10 cellular contexts compared by ENCODE assay signal in the genomic region with DNA sequence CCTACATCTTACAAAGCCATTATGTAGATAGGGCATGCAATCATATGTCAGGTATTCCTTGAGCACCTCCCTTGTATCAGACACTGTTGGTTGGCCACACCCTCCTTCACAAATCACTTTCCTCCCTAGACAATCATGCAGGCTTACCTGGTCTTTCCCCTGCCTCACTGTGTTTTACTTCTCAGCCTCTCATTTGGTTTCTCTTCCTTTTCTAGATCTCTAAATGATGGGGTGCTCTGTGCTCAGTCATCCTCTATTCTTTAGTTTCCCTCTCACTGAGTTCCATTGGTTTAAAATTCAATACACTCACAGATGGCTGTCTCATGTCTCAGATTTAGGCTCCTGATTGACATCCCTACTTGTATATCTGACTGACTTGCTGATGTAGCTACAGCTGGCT. TPM values are rescaled to one million over a fixed set of nuclear protein-coding genes. Genes with fewer than 3 reads are reported as not detected.
A peak's percentile ranks its signal among the peaks of the same experiment; 100 is the strongest.
DNase-seq lines count a peak whose midpoint lies in the region; ATAC-seq and TF ChIP-seq lines count a peak whose summit lies in the region.
"Had no signal": no experiment of that assay in that cellular context is flagged by ENCODE, and none has a peak within 500 bp of the region (broad histone marks: within the 10 kb centered on the region; RNA-seq: fewer than 3 reads in every experiment).

No MANE protein-coding gene starts in this region.

- H3K4me3 ChIP-seq in GM23338: no peak overlapping the region

- TF ChIP-seq CTCF in GM23338 (conservative IDR thresholded peaks at IDR 0.05; ENCODE audit: low read depth in 2 of 2): no peak

- no peaks in the 10 kb centered on the region for H3K27me3 ChIP-seq in GM23338 (ENCODE audit: insufficient read depth)

- H3K4me1 Mint-ChIP-seq in T-helper 17 cell (no peaks in the 10 kb centered on the region), GM23338 (peaks cover 20% of the 10 kb centered on the region)
- H3K4me1 Mint-ChIP-seq: naive thymus-derived CD8-positive, alpha-beta T cell had no signal

- ATAC-seq in GM18519 (IDR thresholded peaks at IDR 0.05; ENCODE audit: low FRiP score, unreplicated experiment) (peak; percentile 97), GM19467 (IDR thresholded peaks at IDR 0.05; ENCODE audit: unreplicated experiment) (peak; percentile 92), HG02973 (IDR thresholded peaks at IDR 0.05; ENCODE audit: unreplicated experiment) (peak; percentile 98), T-helper 17 cell (peak; percentile 39), GM23338 (no peak)
- ATAC-seq: naive thymus-derived CD8-positive, alpha-beta T cell had no signal

- no peaks in the 10 kb centered on the region for H3K79me2 ChIP-seq in GM23338 (replicated peaks; ENCODE audit: insufficient read depth)

- no peak overlapping the region for H2AFZ ChIP-seq in GM23338

- no peaks in the 10 kb centered on the region for H3K9me3 ChIP-seq in T-helper 17 cell (ENCODE audit: control insufficient read depth, low read length, poor library complexity, severe bottlenecking)

- H3K36me3 Mint-ChIP-seq in T-helper 17 cell (ENCODE audit: low read depth) (peaks cover 2% of the 10 kb centered on the region), GM23338 (ENCODE audit: low read depth) (no peaks in the 10 kb centered on the region)
- H3K36me3 Mint-ChIP-seq: naive thymus-derived CD8-positive, alpha-beta T cell had no signal

- DNase-seq in T-helper 17 cell (no peak), NCI-H1048 (lab: John Stamatoyannopoulos, UW) (no peak), GM23338 (ENCODE audit: low spot score) (no peak), KG1 (lab: John Stamatoyannopoulos, UW) (no peak)
- no peak for DNase-seq in activated CD8-positive, alpha-beta memory T cell treated with anti-CD3 and anti-CD28 coated beads for 24 hours
- DNase-seq: endodermal cell; naive thymus-derived CD8-positive, alpha-beta T cell had no signal

- peaks cover 17% of the 10 kb centered on the region for H3K4me1 ChIP-seq in GM23338 (ENCODE audit: insufficient read depth)

- no peaks in the 10 kb centered on the region for H4K20me1 ChIP-seq in GM23338 (replicated peaks; ENCODE audit: insufficient read depth)

- no peaks in the 10 kb centered on the region for H3F3A ChIP-seq in GM23338 (replicated peaks; ENCODE audit: low read depth)

- no peaks in the 10 kb centered on the region for H3K9me2 ChIP-seq in GM23338 (ENCODE audit: insufficient read depth)

- no peak overlapping the region for H3K27ac ChIP-seq in GM23338 (ENCODE audit: low read depth)

- no peaks in the 10 kb centered on the region for H3K9me3 Mint-ChIP-seq in GM23338
- H3K9me3 Mint-ChIP-seq: endodermal cell had no signal

- no peak overlapping the region for H3K4me2 ChIP-seq in GM23338

- H3K27ac Mint-ChIP-seq in T-helper 17 cell (no peak overlapping the region), GM23338 (no peak overlapping the region)
- H3K27ac Mint-ChIP-seq: endodermal cell; naive thymus-derived CD8-positive, alpha-beta T cell had no signal

- H3K4me3 Mint-ChIP-seq in T-helper 17 cell (no peak overlapping the region), GM23338 (no peak overlapping the region)
- H3K4me3 Mint-ChIP-seq: endodermal cell; naive thymus-derived CD8-positive, alpha-beta T cell had no signal

- H3K36me3 ChIP-seq in GM23338 (ENCODE audit: insufficient read depth): no peaks in the 10 kb centered on the region

- H3K27me3 Mint-ChIP-seq in T-helper 17 cell (no peaks in the 10 kb centered on the region), GM23338 (ENCODE audit: insufficient read depth, low read depth, poor library complexity) (no peaks in the 10 kb centered on the region)
- H3K27me3 Mint-ChIP-seq: naive thymus-derived CD8-positive, alpha-beta T cell had no signal

TF ChIP-seq in GM23338, 12 proteins besides CTCF, POLR2A, EP300 and RAD21:
- TF ChIP-seq POLR2AphosphoS5 (IDR thresholded peaks at IDR 0.05; ENCODE audit: low read depth) (no peak), JUNB (IDR thresholded peaks at IDR 0.05; ENCODE audit: unreplicated experiment) (no peak), CREB1 (CRISPR knock-in tag; IDR thresholded peaks at IDR 0.05; ENCODE audit: low read depth) (no peak), ETS1 (IDR thresholded peaks at IDR 0.05) (no peak)
TF ChIP-seq in GM23338: peak in this region for 0.

RNA-seq across cellular contexts. Expression of gene ANK3, which starts 31.4 kb away (rescaled TPM):
- total RNA-seq in T-helper 17 cell: 10 to 100 TPM; 58.5 to 71.2 TPM
- 70.5 and 85.2 TPM in 2 replicates for total RNA-seq in GM23338 (2014; rRNA removed; shearing (Covaris generic))
- polyA plus RNA-seq in GM23338 (2016; fragmentation: Nextera tagmentation; extraction: Ambion mirVana): 41.4 and 46.5 TPM in 2 replicates
